In genomic region chr2:101151859-101152194, GRCh38 we compare ENCODE assay signal across 8 cellular contexts. TPM values are rescaled to one million over a fixed set of nuclear protein-coding genes. Genes with fewer than 3 reads are reported as not detected.
A peak's percentile ranks its signal among the peaks of the same experiment; 100 is the strongest.
DNase-seq lines count a peak whose midpoint lies in the region; TF ChIP-seq lines count a peak whose summit lies in the region.

No MANE protein-coding gene starts in this region.

- peak overlapping the region; percentile 7; the same call in 1 of the 2 replicates for H3K27ac ChIP-seq in GM23248
- H3K27ac ChIP-seq in SJCRH30 = peak overlapping the region; percentile 61

- H3F3A ChIP-seq in GM23248 (ENCODE audit: insufficient read depth) = 0 out of 2 replicates have a peak, but pooled peaks cover 9% of the 10 kb centered on the region

- TF ChIP-seq CTCF in fibroblast of villous mesenchyme (IDR thresholded peaks at IDR 0.05; ENCODE audit: insufficient read depth, low read depth, low read length) = no peak

- H3K9ac ChIP-seq in GM23248 = peak overlapping the region; percentile 66

- H3K9me2 ChIP-seq in GM23248 (ENCODE audit: insufficient read depth) = no peaks in the 10 kb centered on the region

- H3K4me2 ChIP-seq in GM23248 (ENCODE audit: unreplicated experiment) = peak overlapping the region; percentile 90

- H3K9me3 ChIP-seq in GM23248 (ENCODE audit: low read depth) (no peaks in the 10 kb centered on the region), SJCRH30 (replicated peaks) (no peaks in the 10 kb centered on the region)

- peaks cover 14% of the 10 kb centered on the region; the same call in 1 of the 2 replicates for H3K79me2 ChIP-seq in GM23248 (ENCODE audit: insufficient read depth)

- in situ Hi-C loops in GM23248 (cut with MboI) (no loop called here), ACHN (cut with HindIII; ENCODE audit: low pct_ligation_motif_present, low pct_unique_long_range_greater_than_20kb, low sequenced_read_pairs) (no loop called here)

- TF ChIP-seq POLR2A in erythroblast (IDR thresholded peaks at IDR 0.05; ENCODE audit: low read length) = no peak

- peak overlapping the region; percentile 94 for H2AFZ ChIP-seq in GM23248

- 1 to 3% methylated on average over 14 of the region's 14 CpGs for WGBS in GM23248 (ENCODE audit: low coverage in 1 of 2, low lambda C conversion rate in 2 of 2, missing lambda C conversion rate in 2 of 2), 2 experiments

- H3K36me3 ChIP-seq in GM23248 (ENCODE audit: low read depth) (no peaks in the 10 kb centered on the region), SJCRH30 (no peaks in the 10 kb centered on the region)

- DNase-seq in GM23248 (no peak), SJCRH30 (no peak), fibroblast of villous mesenchyme (ENCODE audit: low read depth) (no peak), pons (ENCODE audit: low spot score) (peak; percentile 24), NK-92 (lab: John Stamatoyannopoulos, UW; ENCODE audit: unreplicated experiment) (no peak), ACHN (no peak), erythroblast (lab: John Stamatoyannopoulos, UW) (no peak)
- no peak for DNase-seq in activated CD4-positive, alpha-beta T cell treated with anti-CD3 and anti-CD28 coated beads for 4 hours

- H3K27me3 ChIP-seq in GM23248 (replicated peaks; ENCODE audit: insufficient read depth) = no peaks in the 10 kb centered on the region; the same call in 1 of the 2 replicates
- no peaks in the 10 kb centered on the region for H3K27me3 ChIP-seq in SJCRH30

- H4K20me1 ChIP-seq in GM23248 (ENCODE audit: insufficient read depth) = no peaks in the 10 kb centered on the region

- H3K4me1 ChIP-seq in GM23248 (ENCODE audit: insufficient read depth) (peaks cover 15% of the 10 kb centered on the region; the same call in 1 of the 2 replicates), SJCRH30 (peaks cover 19% of the 10 kb centered on the region)

- peak overlapping the region; percentile 76 for H3K4me3 ChIP-seq in GM23248
- peak overlapping the region; percentile 76 for H3K4me3 ChIP-seq in SJCRH30
- peak overlapping the region; percentile 67 for H3K4me3 ChIP-seq in fibroblast of villous mesenchyme (ENCODE audit: low read depth, low read length)

RNA-seq across cellular contexts. Expression of gene TBC1D8, which starts 0.6 kb away (rescaled TPM):
- 2.6 and 3.4 TPM in 2 replicates for total RNA-seq in GM23248 (2014; rRNA removed; shearing (Covaris generic))
- 2.3 and 2.5 TPM in 2 replicates for polyA plus RNA-seq in GM23248 (2016; fragmentation: Nextera tagmentation; extraction: Ambion mirVana)
- 8.8 TPM in 2 replicates for total RNA-seq in SJCRH30 (2014; rRNA removed; shearing (Covaris generic))
- total RNA-seq in fibroblast of villous mesenchyme = 10.6 and 13.4 TPM in 2 replicates
